10 cellular contexts compared by ENCODE assay signal in genomic region chr3:196563721-196564225, GRCh38. TPM values are rescaled to one million over a fixed set of nuclear protein-coding genes. Genes with fewer than 3 reads are reported as not detected.
DNase-seq lines count a peak whose midpoint lies in the region; ATAC-seq and TF ChIP-seq lines count a peak whose summit lies in the region.
"Had no signal": no experiment of that assay in that cellular context is flagged by ENCODE, and none has a peak within 500 bp of the region (broad histone marks: within the 10 kb centered on the region; RNA-seq: fewer than 3 reads in every experiment).

No MANE protein-coding gene starts in this region.

- peak; percentile 29 for ATAC-seq in foreskin keratinocyte
- no peak for ATAC-seq in GM19328 (IDR thresholded peaks at IDR 0.05; ENCODE audit: unreplicated experiment)
- no peak for ATAC-seq in omental fat pad (ENCODE audit: low FRiP score)

- TF ChIP-seq CTCF in foreskin keratinocyte (conservative IDR thresholded peaks at IDR 0.05) (no peak), omental fat pad (IDR thresholded peaks at IDR 0.05) (no peak)

- no peak overlapping the region for H3K27ac ChIP-seq in foreskin keratinocyte
- H3K27ac ChIP-seq: cardiac muscle cell had no signal

- peak; percentile 68 for DNase-seq in Daoy (ENCODE audit: low read depth)
- peak; percentile 66 for DNase-seq in NOMO-1 treated with DMSO at 0.1 percent for 48 hours (lab: John Stamatoyannopoulos, UW; ENCODE audit: unreplicated experiment)
- DNase-seq in activated T-cell treated with anti-CD3 and anti-CD28 coated beads for 4 hours, result peak; percentile 7
- DNase-seq in foreskin keratinocyte, result peak; percentile 41 to 76
- no peak for DNase-seq in NCI-H1930 (lab: John Stamatoyannopoulos, UW)
- DNase-seq in omental fat pad (ENCODE audit: low spot score), result no peak
- DNase-seq in SHP77 treated with DMSO at 0.1 percent for 48 hours (lab: John Stamatoyannopoulos, UW), result no peak
- DNase-seq: hypothalamus had no signal

- peaks cover 9% of the 10 kb centered on the region for H3K4me1 ChIP-seq in foreskin keratinocyte

- H3K27me3 ChIP-seq in foreskin keratinocyte, result no peaks in the 10 kb centered on the region
- H3K27me3 ChIP-seq: cardiac muscle cell had no signal

RNA-seq across cellular contexts. Expression of gene WDR53, which starts 4.6 kb away (rescaled TPM):
- 9.5 and 16.9 TPM in 2 replicates for total RNA-seq in Daoy (2014; rRNA removed; shearing (Covaris generic))
- total RNA-seq in foreskin keratinocyte, result 13.5 and 16.5 TPM in 2 replicates
- 12.3 and 17.4 TPM in 2 replicates for polyA plus RNA-seq in foreskin keratinocyte
- 1 to 10 TPM; 2.4 to 5.6 (median 3.5) TPM for total RNA-seq in omental fat pad

RNA-seq across cellular contexts. Expression of gene FBXO45, which starts 4.7 kb away (rescaled TPM):
- 31.5 and 33.4 TPM in 2 replicates for total RNA-seq in Daoy (2014; rRNA removed; shearing (Covaris generic))
- 17.9 and 19.7 TPM in 2 replicates for total RNA-seq in foreskin keratinocyte
- polyA plus RNA-seq in foreskin keratinocyte, result 7.1 and 8.9 TPM in 2 replicates
- 10 to 100 TPM in 1 of 4 donors, 1 to 10 TPM in 3; 7.0 to 11.3 (median 7.1) TPM for total RNA-seq in omental fat pad

RNA-seq across cellular contexts. Expression of gene SMCO1, which starts 48.6 kb away (rescaled TPM):
- total RNA-seq in Daoy (2014; rRNA removed; shearing (Covaris generic)), result not detected in 2 replicates
- total RNA-seq in foreskin keratinocyte (not detected in 2 replicates), omental fat pad (not detected)
- polyA plus RNA-seq in foreskin keratinocyte, result not detected in 2 replicates

Comparison
In these comparisons a context has a peak if more than half of its experiments do, and no peak if none do; other contexts are left out.
1. DNase-seq: peak in Daoy (single experiment), NOMO-1 treated with DMSO at 0.1 percent for 48 hours (single experiment), activated T-cell treated with anti-CD3 and anti-CD28 coated beads for 4 hours (single experiment) and foreskin keratinocyte (2 of 2); none in NCI-H1930 (0 of 2), omental fat pad (single experiment) and SHP77 treated with DMSO at 0.1 percent for 48 hours (single experiment).